Comparison of ENCODE assay signal across 13 cellular contexts in genomic region chr18:77103991-77104521, GRCh38. TPM values are rescaled to one million over a fixed set of nuclear protein-coding genes. Genes with fewer than 3 reads are reported as not detected.
DNase-seq lines count a peak whose midpoint lies in the region; ATAC-seq, FAIRE-seq and TF ChIP-seq lines count a peak whose summit lies in the region.
"Had no signal": no experiment of that assay in that cellular context is flagged by ENCODE, and none has a peak within 500 bp of the region (broad histone marks: within the 10 kb centered on the region; RNA-seq: fewer than 3 reads in every experiment).

No MANE protein-coding gene starts in this region.

- H3K9ac ChIP-seq in HepG2 (ENCODE audit: insufficient read depth, low read depth, low read length), result no peak overlapping the region

- H3K27ac Mint-ChIP-seq in activated naive CD4-positive, alpha-beta T cell treated with anti-CD3 and anti-CD28 coated beads for 36 hours, result peak overlapping the region; percentile 27

- H3K4me1 ChIP-seq in ascending aorta (peaks cover 16 to 50% of the 10 kb centered on the region in 2 donors), HepG2 (ENCODE audit: insufficient read depth, low read length) (peaks cover 9% of the 10 kb centered on the region), tibial nerve (peaks cover 0 to 87% (median 66%) of the 10 kb centered on the region in 4 donors)

- 84% methylated on average over 11 of the region's 11 CpGs for WGBS in HepG2 (ENCODE audit: low lambda C conversion rate)
- WGBS in tibial nerve, 2 donors, result 67% methylated on average over 11 of the region's 11 CpGs

- H3K4me1 Mint-ChIP-seq in activated naive CD4-positive, alpha-beta T cell treated with anti-CD3 and anti-CD28 coated beads for 36 hours (ENCODE audit: low read depth), result peaks cover 95% of the 10 kb centered on the region

- no peaks in the 10 kb centered on the region for H3K36me3 ChIP-seq in ascending aorta
- no peaks in the 10 kb centered on the region; a peak in 2 of 5 replicates for H3K36me3 ChIP-seq in HepG2 (replicated peaks in 1 of 2; ENCODE audit: control insufficient read depth in 1 of 2, insufficient read depth in 2 of 2, low read length in 2 of 2)
- no peaks in the 10 kb centered on the region for H3K36me3 ChIP-seq in tibial nerve

- H3K4me3 Mint-ChIP-seq in activated naive CD4-positive, alpha-beta T cell treated with anti-CD3 and anti-CD28 coated beads for 36 hours, result no peak overlapping the region

- H4K20me1 ChIP-seq in HepG2 (ENCODE audit: insufficient read depth, low read length), result no peaks in the 10 kb centered on the region

- TF ChIP-seq RAD21 in HepG2 (CRISPR knock-in tag; IDR thresholded peaks at IDR 0.05), result no peak

- H3K27ac ChIP-seq in ascending aorta, result peak overlapping the region; percentile 73 to 84
- no peak overlapping the region for H3K27ac ChIP-seq in HepG2 (ENCODE audit: extremely low read length, insufficient read depth, low read length)
- peak overlapping the region; percentile 27 to 90 (median 64) for H3K27ac ChIP-seq in tibial nerve
- H3K27ac ChIP-seq: C4-2B had no signal

- intact Hi-C loops in activated naive CD4-positive, alpha-beta T cell treated with anti-CD3 and anti-CD28 coated beads for 36 hours (cut with micrococcal nuclease), result loop anchor here (2.0 to 10.0 kb wide), 3 partner anchors 103 to 1889 kb away; partner anchors contain the start of genes TSHZ1 and ZNF516
- intact Hi-C loops in ascending aorta (cut with DNase I) (no loop called here), HepG2 (cut with micrococcal nuclease; ENCODE audit: unreplicated experiment) (no loop called here)

- BruUV-seq in HepG2 (replicated peaks; lab: Mats Ljungman, UMichigan), result no TSS peak

- no peak for DNase-seq in activated naive CD4-positive, alpha-beta T cell treated with anti-CD3 and anti-CD28 coated beads for 36 hours
- DNase-seq in activated naive CD4-positive, alpha-beta T cell treated with Interleukin-2 at 50 U/mL for 16 hours, result no peak
- DNase-seq in ascending aorta (ENCODE audit: low spot score in 2 of 2) (no peak), HepG2 (ENCODE audit: low spot score) (no peak), tibial nerve (ENCODE audit: low spot score in 2 of 2) (no peak), AG08395 (ENCODE audit: low spot score) (no peak)
- DNase-seq: hippocampal formation, retina, SIG-M5 had no signal

- no peak overlapping the region for H3K4me3 ChIP-seq in ascending aorta
- H3K4me3 ChIP-seq in HepG2 (replicated peaks in 1 of 3; ENCODE audit: insufficient read depth in 1 of 3, low read depth in 2 of 3, low read length in 3 of 3), result no peak overlapping the region
- H3K4me3 ChIP-seq in tibial nerve, result no peak overlapping the region
- H3K4me3 ChIP-seq: K562 had no signal

- H3K9me3 Mint-ChIP-seq in activated naive CD4-positive, alpha-beta T cell treated with anti-CD3 and anti-CD28 coated beads for 36 hours, result peaks cover 4% of the 10 kb centered on the region

- H3K4me2 ChIP-seq in HepG2 (ENCODE audit: low read depth, low read length), result no peak overlapping the region

- POLR2A ChIA-PET in HepG2 (lab: Yijun Ruan, JAX), result interaction anchor here (0.8 kb wide), 1 partner anchor 10 kb away, joined by 4 read pairs; no protein-coding TSS in a partner anchor

- H2AFZ ChIP-seq in HepG2 (ENCODE audit: low read length), result no peak overlapping the region

- H3K79me2 ChIP-seq in HepG2 (ENCODE audit: insufficient read depth, low read length), result no peaks in the 10 kb centered on the region

- in situ Hi-C loops in HepG2 (cut with HindIII; ENCODE audit: extremely low pct_ligation_motif_present, low pct_unique_long_range_greater_than_20kb), result no loop called here

- no peak for ATAC-seq in HepG2
- no peak for ATAC-seq in GM19467 (IDR thresholded peaks at IDR 0.05; ENCODE audit: unreplicated experiment)
- no peak for ATAC-seq in HG02678 (IDR thresholded peaks at IDR 0.05; ENCODE audit: unreplicated experiment)
- ATAC-seq: K562 had no signal

- peak; percentile 8 for FAIRE-seq in HepG2 (lab: Jason Lieb, UNC)
- FAIRE-seq: K562 had no signal

- TF ChIP-seq EP300 in HepG2 (IDR thresholded peaks at IDR 0.05; ENCODE audit: low read depth in 2 of 2, low read length in 2 of 2) (no peak), HepG2 (CRISPR knock-in tag; IDR thresholded peaks at IDR 0.05; ENCODE audit: borderline replicate concordance) (no peak), tibial nerve (IDR thresholded peaks at IDR 0.05) (no peak)

- H3K36me3 Mint-ChIP-seq in activated naive CD4-positive, alpha-beta T cell treated with anti-CD3 and anti-CD28 coated beads for 36 hours (ENCODE audit: low read depth), result peaks cover 43% of the 10 kb centered on the region

- no peaks in the 10 kb centered on the region for H3K27me3 Mint-ChIP-seq in activated naive CD4-positive, alpha-beta T cell treated with anti-CD3 and anti-CD28 coated beads for 36 hours (ENCODE audit: low read depth)

- CTCF ChIA-PET in activated naive CD4-positive, alpha-beta T cell treated with anti-CD3 and anti-CD28 coated beads for 36 hours (lab: Charles Lee), result interaction anchor here (1.1 to 1.9 kb wide), 3 partner anchors 20 to 41 kb away, joined by 3 to 5 read pairs (median 3); no protein-coding TSS in a partner anchor
- CTCF ChIA-PET in HepG2 (lab: Yijun Ruan, JAX; ENCODE audit: low intra/inter-chr PET ratio, low total read pairs), result no interaction called here

- no peak for TF ChIP-seq CTCF in ascending aorta (IDR thresholded peaks at IDR 0.05)
- no peak for TF ChIP-seq CTCF in HepG2 (CRISPR knock-in tag; IDR thresholded peaks at IDR 0.05)
- TF ChIP-seq CTCF in tibial nerve (IDR thresholded peaks at IDR 0.05), result no peak

- no peak for TF ChIP-seq POLR2A in HepG2 (IDR thresholded peaks at IDR 0.05; ENCODE audit: insufficient read depth in 1 of 2, low read depth in 2 of 2, low read length in 2 of 2)
- TF ChIP-seq POLR2A in tibial nerve (IDR thresholded peaks at IDR 0.05), result no peak

- H3K9me3 ChIP-seq in ascending aorta (no peaks in the 10 kb centered on the region), HepG2 (ENCODE audit: low read length) (no peaks in the 10 kb centered on the region), tibial nerve (no peaks in the 10 kb centered on the region)

- no peaks in the 10 kb centered on the region for H3K27me3 ChIP-seq in ascending aorta
- no peaks in the 10 kb centered on the region for H3K27me3 ChIP-seq in HepG2 (ENCODE audit: control insufficient read depth in 1 of 2, insufficient read depth in 2 of 2, low read length in 2 of 2)
- H3K27me3 ChIP-seq in tibial nerve, result no peaks in the 10 kb centered on the region

TF ChIP-seq in HepG2, 621 proteins besides CTCF, POLR2A, EP300 and RAD21 (continues in another document):
- TF ChIP-seq ZNF317 (CRISPR knock-in tag; IDR thresholded peaks at IDR 0.05) (peak; percentile 26; the same call in 1 of the 2 replicates), HIVEP1 (CRISPR knock-in tag; IDR thresholded peaks at IDR 0.05) (no peak), ARID5B (CRISPR knock-in tag; IDR thresholded peaks at IDR 0.05) (peak; percentile 41)

RNA-seq across cellular contexts. Expression of gene MBP, which starts 28.5 kb away (rescaled TPM):
- total RNA-seq in activated naive CD4-positive, alpha-beta T cell treated with anti-CD3 and anti-CD28 coated beads for 36 hours, result 10 to 100 TPM; 35.9 to 36.6 TPM
- 8.1 TPM for total RNA-seq in ascending aorta
- total RNA-seq in HepG2 (2016; rRNA removed; fragmentation: Illumina TruSeq; extraction: Trizol), result 5.0 TPM in 2 replicates
- 1.4 and 1.7 TPM in 2 replicates for total RNA-seq in HepG2 (2016; cell fraction: cytosol; rRNA removed; fragmentation: Illumina TruSeq; extraction: Trizol; ENCODE audit: low read depth)
- 4.7 TPM in 2 replicates for total RNA-seq in HepG2 (2016; cell fraction: insoluble cytoplasmic fraction; rRNA removed; fragmentation: Illumina TruSeq; extraction: Trizol)
- total RNA-seq in HepG2 (2016; cell fraction: membrane; rRNA removed; fragmentation: Illumina TruSeq; extraction: Trizol), result 1.8 and 2.3 TPM in 2 replicates
- total RNA-seq in HepG2 (2016; cell fraction: nucleus; rRNA removed; fragmentation: Illumina TruSeq; extraction: Trizol), result 5.1 and 6.2 TPM in 2 replicates
- 8.5 and 10.9 TPM in 2 replicates for polyA plus RNA-seq in HepG2 (2011; rRNA removed)
- 5.1 and 8.0 TPM in 2 replicates for polyA plus RNA-seq in HepG2 (2011; cell fraction: cytosol; rRNA removed)
- polyA plus RNA-seq in HepG2 (2011; cell fraction: nucleus; rRNA removed), result 14.4 and 16.4 TPM in 2 replicates
- 10.8 and 11.5 TPM in 2 replicates for polyA plus RNA-seq in HepG2 (2012)
- 0.49 and 0.51 TPM in 2 replicates for polyA plus RNA-seq in HepG2 (2016; cell fraction: cytosol; fragmentation: Illumina TruSeq; extraction: Trizol; ENCODE audit: low read depth)
- polyA plus RNA-seq in HepG2 (2016; cell fraction: insoluble cytoplasmic fraction; fragmentation: Illumina TruSeq; extraction: Trizol; ENCODE audit: low read depth), result 4.2 and 4.7 TPM in 2 replicates
- polyA plus RNA-seq in HepG2 (2016; cell fraction: membrane; fragmentation: Illumina TruSeq; extraction: Trizol; ENCODE audit: low read depth), result 1.0 and 1.1 TPM in 2 replicates
- polyA plus RNA-seq in HepG2 (2016; cell fraction: nucleus; fragmentation: Illumina TruSeq; extraction: Trizol; ENCODE audit: insufficient read depth, low read depth), result 4.4 and 5.6 TPM in 2 replicates
- polyA minus RNA-seq in HepG2 (2011; rRNA and poly(A)+ RNA removed; ENCODE audit: low replicate concordance), result 10.6 and 20.4 TPM in 2 replicates
- polyA minus RNA-seq in HepG2 (2011; cell fraction: cytosol; rRNA and poly(A)+ RNA removed), result 7.3 and 8.8 TPM in 2 replicates
- polyA minus RNA-seq in HepG2 (2011; cell fraction: nucleus; rRNA and poly(A)+ RNA removed), result 19.0 and 19.6 TPM in 2 replicates
- 1,000 to 10,000 TPM in 3 of 4 donors, 100 to 1,000 TPM in 1; 831 to 1,485 (median 1,405) TPM for total RNA-seq in tibial nerve
- polyA plus RNA-seq: K562 had no signal

Comparison
In these comparisons a context has a peak if more than half of its experiments do, and no peak if none do; other contexts are left out.
1. RNA of gene MBP, which starts 28.5 kb away (total RNA-seq): 831 to 1,485 TPM in tibial nerve; 35.9 to 36.6 TPM in activated naive CD4-positive, alpha-beta T cell treated with anti-CD3 and anti-CD28 coated beads for 36 hours, 8.1 TPM in ascending aorta (single experiment) and 1.4 to 6.2 TPM in HepG2; every median in the first group is over 10 times any median in the second.